Comparison of ENCODE assay signal across 15 cellular contexts in the genomic region with DNA sequence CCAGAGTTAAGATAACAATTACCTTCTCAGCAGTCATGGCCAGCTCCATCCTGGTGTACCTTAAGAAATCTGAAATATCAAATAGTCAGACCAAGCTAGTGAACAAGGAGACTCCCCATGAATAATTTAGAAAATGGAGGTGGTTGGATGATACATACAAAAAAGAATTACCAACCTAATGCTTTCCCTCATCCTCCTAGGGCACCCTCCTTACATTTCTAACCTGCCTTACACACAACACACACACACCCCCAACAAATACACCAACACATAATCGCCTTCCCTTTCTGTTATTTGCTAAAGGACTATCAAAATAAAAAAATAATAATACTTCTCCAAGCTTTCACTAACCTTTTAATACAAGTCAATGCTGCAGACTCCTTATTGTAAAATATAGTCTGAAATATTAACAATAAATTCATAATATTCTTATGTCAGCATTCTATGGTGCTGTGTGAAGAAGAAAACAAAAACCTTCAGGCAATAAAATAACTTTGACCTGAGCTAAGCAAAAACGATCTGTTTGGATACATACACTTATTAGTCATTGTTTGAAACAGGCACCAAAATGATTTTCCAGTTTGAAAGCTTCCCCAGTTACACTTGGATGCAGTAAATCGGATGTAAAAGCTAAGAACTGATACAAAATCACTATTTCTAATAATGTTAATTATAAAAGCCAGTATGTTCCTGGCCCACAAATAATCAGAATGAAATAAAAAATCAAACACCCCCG. TPM values are rescaled to one million over a fixed set of nuclear protein-coding genes. Genes with fewer than 3 reads are reported as not detected.
DNase-seq lines count a peak whose midpoint lies in the region; ATAC-seq, FAIRE-seq and TF ChIP-seq lines count a peak whose summit lies in the region.
"Had no signal": no experiment of that assay in that cellular context is flagged by ENCODE, and none has a peak within 500 bp of the region (broad histone marks: within the 10 kb centered on the region; RNA-seq: fewer than 3 reads in every experiment).

No MANE protein-coding gene starts in this region.

- peaks cover 4% of the 10 kb centered on the region for H4K20me1 ChIP-seq in astrocyte (ENCODE audit: insufficient read depth, low read length)

- H3K27me3 ChIP-seq in cardiac muscle cell (peaks cover 37% of the 10 kb centered on the region), heart right ventricle (peaks cover 9 to 99% (median 95%) of the 10 kb centered on the region in 7 donors), astrocyte (ENCODE audit: insufficient read depth, low read length) (peaks cover 6% of the 10 kb centered on the region), mesendoderm (ENCODE audit: insufficient read depth, low read length, poor library complexity) (peaks cover 40% of the 10 kb centered on the region)

- H3K36me3 ChIP-seq in cardiac muscle cell = no peaks in the 10 kb centered on the region
- H3K36me3 ChIP-seq in heart right ventricle = no peaks in the 10 kb centered on the region
- no peaks in the 10 kb centered on the region for H3K36me3 ChIP-seq in astrocyte (ENCODE audit: insufficient read depth, low read length)
- no peaks in the 10 kb centered on the region for H3K36me3 ChIP-seq in mesendoderm (ENCODE audit: control insufficient read depth, insufficient read depth, low read length)
- H3K36me3 ChIP-seq: tibial nerve had no signal

- H4K5ac ChIP-seq in mesendoderm (ENCODE audit: low read length) = no peak overlapping the region

- H3K23ac ChIP-seq in mesendoderm (ENCODE audit: low read length) = no peak overlapping the region

- intact Hi-C loops in heart right ventricle (cut with DNase I) = loop anchor here in 1 of 10 donors (10.0 kb wide), 1 partner anchor 759 kb away; no protein-coding TSS in a partner anchor

- H3K4me2 ChIP-seq in astrocyte (ENCODE audit: low read length) = peak overlapping the region; percentile 95
- H3K4me2 ChIP-seq in mesendoderm (ENCODE audit: low read length) = no peak overlapping the region

- H3K9ac ChIP-seq in astrocyte (ENCODE audit: low read length) (peak overlapping the region; percentile 93), mesendoderm (ENCODE audit: low read length) (no peak overlapping the region)

- H3K27ac ChIP-seq in cardiac muscle cell (no peak overlapping the region), heart right ventricle (no peak overlapping the region), astrocyte (ENCODE audit: low read depth, low read length) (peak overlapping the region; percentile 52), mesendoderm (ENCODE audit: low read depth, low read length) (no peak overlapping the region)
- H3K27ac ChIP-seq: dorsolateral prefrontal cortex, tibial nerve, VCaP had no signal

- peak overlapping the region; percentile 17 for H3K4me3 Mint-ChIP-seq in astrocyte (ENCODE audit: unreplicated experiment)
- H3K4me3 Mint-ChIP-seq: activated naive CD8-positive, alpha-beta T cell; naive thymus-derived CD4-positive, alpha-beta T cell had no signal

- H2BK120ac ChIP-seq in mesendoderm (ENCODE audit: low read depth, low read length) = no peak overlapping the region

- WGBS in heart right ventricle, 2 donors = 56 to 57% methylated on average over 4 of the region's 4 CpGs
- WGBS in mesendoderm (ENCODE audit: extremely low coverage, insufficient coverage, low lambda C conversion rate) = 100% methylated on average over 1 of the region's 4 CpGs

- peaks cover 62% of the 10 kb centered on the region for H3K27me3 Mint-ChIP-seq in astrocyte (ENCODE audit: low read depth, unreplicated experiment)

- ATAC-seq in heart right ventricle (no peak), HG02642 (IDR thresholded peaks at IDR 0.05; ENCODE audit: poor library complexity, unreplicated experiment) (no peak)
- ATAC-seq: naive thymus-derived CD4-positive, alpha-beta T cell had no signal

- H3K18ac ChIP-seq in mesendoderm (ENCODE audit: low read length) = no peak overlapping the region

- H3K27ac Mint-ChIP-seq in astrocyte (ENCODE audit: unreplicated experiment) = no peak overlapping the region
- H3K27ac Mint-ChIP-seq: activated naive CD8-positive, alpha-beta T cell; naive thymus-derived CD4-positive, alpha-beta T cell had no signal

- H3K56ac ChIP-seq in mesendoderm (ENCODE audit: low read length) = no peak overlapping the region

- no peak overlapping the region for H2AK5ac ChIP-seq in mesendoderm (ENCODE audit: low read length)

- H3K4me3 ChIP-seq in cardiac muscle cell (peak overlapping the region; percentile 85), heart right ventricle (no peak overlapping the region), astrocyte (ENCODE audit: insufficient read depth, low read depth, low read length) (peak overlapping the region; percentile 94), mesendoderm (ENCODE audit: low read length) (no peak overlapping the region)
- H3K4me3 ChIP-seq: tibial nerve had no signal

- peaks cover 59% of the 10 kb centered on the region for H3K4me1 ChIP-seq in cardiac muscle cell (ENCODE audit: low read depth)
- H3K4me1 ChIP-seq in heart right ventricle = peaks cover 0 to 32% (median 18%) of the 10 kb centered on the region in 9 donors
- H3K4me1 ChIP-seq in astrocyte (ENCODE audit: insufficient read depth, low read length) = peaks cover 35% of the 10 kb centered on the region
- H3K4me1 ChIP-seq in mesendoderm (ENCODE audit: control insufficient read depth, low read depth, low read length) = peaks cover under 1% of the 10 kb centered on the region

- no peak overlapping the region for H3K4ac ChIP-seq in mesendoderm (ENCODE audit: low read depth, low read length)

- H3K79me1 ChIP-seq in mesendoderm (ENCODE audit: low read length) = no peaks in the 10 kb centered on the region

- H3K9me3 ChIP-seq in cardiac muscle cell (ENCODE audit: low read depth) (no peaks in the 10 kb centered on the region), heart right ventricle (no peaks in the 10 kb centered on the region), astrocyte (ENCODE audit: insufficient read depth, low read depth, low read length) (no peaks in the 10 kb centered on the region)
- H3K9me3 ChIP-seq: tibial nerve had no signal

- no peak for FAIRE-seq in astrocyte (lab: Jason Lieb, UNC)
- no peak for FAIRE-seq in urothelium cell line (lab: Jason Lieb, UNC)

- no peak for TF ChIP-seq CTCF in cardiac muscle cell (IDR thresholded peaks at IDR 0.05; ENCODE audit: low read depth, low read length)
- no peak for TF ChIP-seq CTCF in heart right ventricle (IDR thresholded peaks at IDR 0.05)
- TF ChIP-seq CTCF in astrocyte (IDR thresholded peaks at IDR 0.05; ENCODE audit: insufficient read depth, low read depth, low read length) = no peak

- no peak overlapping the region for H4K8ac ChIP-seq in mesendoderm (ENCODE audit: low read depth, low read length)

- H3K4me1 Mint-ChIP-seq in astrocyte (ENCODE audit: low read depth, unreplicated experiment) = peaks cover 9% of the 10 kb centered on the region

- DNase-seq in cardiac muscle cell (ENCODE audit: low read depth in 1 of 2, low spot score in 1 of 2) (peak in 1 of 2 donors; percentile 28), heart right ventricle (no peak), astrocyte (ENCODE audit: low read depth) (peak; percentile 56), hepatic stellate cell (ENCODE audit: low spot score) (peak; percentile 71), urothelium cell line (ENCODE audit: low spot score) (peak; percentile 13), mesendoderm (no peak), NCI-H2029 treated with DMSO at 0.1 percent for 48 hours (lab: John Stamatoyannopoulos, UW) (no peak)
- DNase-seq: 8988T; dorsolateral prefrontal cortex; naive thymus-derived CD4-positive, alpha-beta T cell had no signal

- no peak overlapping the region for H2AFZ ChIP-seq in astrocyte (ENCODE audit: low read depth, low read length)

- no peak overlapping the region for H2BK5ac ChIP-seq in mesendoderm (ENCODE audit: low read length)

- no peaks in the 10 kb centered on the region for H3K36me3 Mint-ChIP-seq in astrocyte (ENCODE audit: low read depth, unreplicated experiment)
- H3K36me3 Mint-ChIP-seq: activated naive CD8-positive, alpha-beta T cell had no signal

- H3K79me2 ChIP-seq in astrocyte (ENCODE audit: insufficient read depth, low read length) (peaks cover 35% of the 10 kb centered on the region), mesendoderm (ENCODE audit: control insufficient read depth, insufficient read depth, low read length) (no peaks in the 10 kb centered on the region)

- H3K9me3 Mint-ChIP-seq in astrocyte (ENCODE audit: unreplicated experiment) = peaks cover 6% of the 10 kb centered on the region

- no peak overlapping the region for H2BK15ac ChIP-seq in mesendoderm (replicated peaks; ENCODE audit: low read depth)

RNA-seq across cellular contexts. Expression of gene TWIST1, which starts 3.4 kb away (rescaled TPM):
- total RNA-seq in cardiac muscle cell (43.5 and 44.6 TPM in 2 replicates), heart right ventricle (1 to 10 TPM in 7 of 10 donors, under 1 TPM in 3; 0.45 to 3.5 (median 1.3) TPM), astrocyte (5.0 and 5.7 TPM in 2 replicates)
- polyA plus RNA-seq in cardiac muscle cell (21.4 and 21.9 TPM in 2 replicates), heart right ventricle (1 to 10 TPM; 3.2 to 3.4 TPM)
- polyA plus RNA-seq in mesendoderm (2013, experiment 1 of 2) = 0.69 TPM
- polyA plus RNA-seq in mesendoderm (2013, experiment 2 of 2) = 0.62 TPM
- polyA plus RNA-seq: naive thymus-derived CD4-positive, alpha-beta T cell had no signal

RNA-seq across cellular contexts. Expression of gene FERD3L, which starts 31.2 kb away (rescaled TPM):
- not detected in 2 replicates for total RNA-seq in cardiac muscle cell
- polyA plus RNA-seq in cardiac muscle cell = not detected in 2 replicates
- total RNA-seq in heart right ventricle = not detected
- under 1 TPM in 1 of 2 donors, not detected in 1; 0.09 TPM for polyA plus RNA-seq in heart right ventricle
- not detected in 2 replicates for total RNA-seq in astrocyte
- polyA plus RNA-seq in mesendoderm (2013, experiment 1 of 2) = not detected
- polyA plus RNA-seq in mesendoderm (2013, experiment 2 of 2) = not detected
- total RNA-seq: naive thymus-derived CD4-positive, alpha-beta T cell; SK-MEL-5; tibial nerve had no signal
- polyA plus RNA-seq: naive thymus-derived CD4-positive, alpha-beta T cell had no signal

Comparison
In these comparisons a context has a peak if more than half of its experiments do, and no peak if none do; other contexts are left out.
1. H3K4me3 ChIP-seq: peak in cardiac muscle cell (single experiment) and astrocyte (single experiment); none in heart right ventricle (0 of 10) and mesendoderm (single experiment).
2. DNase-seq: peak in astrocyte (single experiment), hepatic stellate cell (single experiment) and urothelium cell line (single experiment); none in heart right ventricle (0 of 2), mesendoderm (single experiment) and NCI-H2029 treated with DMSO at 0.1 percent for 48 hours (single experiment).